1 cellular context compared by ENCODE assay signal in genomic region chr1:47178665-47179022, GRCh38.
TF ChIP-seq lines count a peak whose summit lies in the region.

No MANE protein-coding gene starts in this region.

TF ChIP-seq in IMR-90, 13 proteins besides CTCF, POLR2A, EP300 and RAD21 (continued from another document):
- TF ChIP-seq USF2 (IDR thresholded peaks at IDR 0.05; ENCODE audit: low read depth, low read length), result no peak
- no peak for TF ChIP-seq SMC3 (IDR thresholded peaks at IDR 0.05; ENCODE audit: low read depth, low read length)
- TF ChIP-seq ELK1 (IDR thresholded peaks at IDR 0.05; ENCODE audit: borderline replicate concordance, low read depth, low read length), result no peak
- TF ChIP-seq RFX5 (IDR thresholded peaks at IDR 0.05; ENCODE audit: low read depth, low read length), result no peak
- TF ChIP-seq CHD1 (IDR thresholded peaks at IDR 0.05; ENCODE audit: low read depth, low read length), result no peak
- no peak for TF ChIP-seq BHLHE40 (IDR thresholded peaks at IDR 0.05; ENCODE audit: low read depth, low read length)
- no peak for TF ChIP-seq NFE2L2 (IDR thresholded peaks at IDR 0.05; ENCODE audit: low read depth, low read length)
- TF ChIP-seq FOS (IDR thresholded peaks at IDR 0.05; ENCODE audit: low read depth, low read length), result no peak
- TF ChIP-seq MAZ (IDR thresholded peaks at IDR 0.05; ENCODE audit: borderline replicate concordance, low read depth, low read length), result no peak
- no peak for TF ChIP-seq RCOR1 (IDR thresholded peaks at IDR 0.05; ENCODE audit: insufficient replicate concordance, low read length)
- no peak for TF ChIP-seq CEBPB (IDR thresholded peaks at IDR 0.05; ENCODE audit: low read depth, low read length)
